In genomic region chr14:22084393-22085281, GRCh38 we compare ENCODE assay signal across 8 cellular contexts.
A peak's percentile ranks its signal among the peaks of the same experiment; 100 is the strongest.
DNase-seq lines count a peak whose midpoint lies in the region; ATAC-seq and TF ChIP-seq lines count a peak whose summit lies in the region.

No MANE protein-coding gene starts in this region.

- H3K79me2 ChIP-seq in OCI-LY3 (ENCODE audit: low read length): no peaks in the 10 kb centered on the region

- H3K9ac ChIP-seq in OCI-LY3 (ENCODE audit: low read length): no peak overlapping the region

- H4K20me1 ChIP-seq in OCI-LY3 (ENCODE audit: insufficient read depth, low read length): no peaks in the 10 kb centered on the region

- no peaks in the 10 kb centered on the region for H3K9me3 ChIP-seq in OCI-LY3 (ENCODE audit: insufficient read depth, low read length)

- TF ChIP-seq CTCF in OCI-LY3 (IDR thresholded peaks at IDR 0.05; ENCODE audit: low read depth, low read length) (peak; percentile 74), cardiac fibroblast (IDR thresholded peaks at IDR 0.05; ENCODE audit: low read depth, low read length) (peak; percentile 60)

- H3K4me3 ChIP-seq in OCI-LY3 (ENCODE audit: low read length): no peak overlapping the region
- H3K4me3 ChIP-seq in cardiac fibroblast (replicated peaks in 1 of 2; ENCODE audit: low read depth in 2 of 2, low read length in 2 of 2): no peak overlapping the region

- peaks cover 27% of the 10 kb centered on the region for H3K27me3 ChIP-seq in OCI-LY3 (ENCODE audit: low read depth, low read length)

- H3K27ac ChIP-seq in OCI-LY3 (ENCODE audit: low read length): no peak overlapping the region

- DNase-seq in NCI-H510A treated with DMSO at 0.1 percent for 48 hours (lab: John Stamatoyannopoulos, UW): peak; percentile 11
- no peak for DNase-seq in NCI-H510A (lab: John Stamatoyannopoulos, UW)
- DNase-seq in cardiac fibroblast (ENCODE audit: low read depth in 2 of 2): peak; percentile 70 to 76
- peak; percentile 67 to 78 for DNase-seq in lung microvascular endothelial cell (ENCODE audit: low read depth in 2 of 2)

- H3K4me1 ChIP-seq in OCI-LY3 (ENCODE audit: low read length): no peaks in the 10 kb centered on the region

- no peaks in the 10 kb centered on the region for H3K36me3 ChIP-seq in OCI-LY3 (replicated peaks; ENCODE audit: low read depth, low read length)

- ATAC-seq in HG02610 (IDR thresholded peaks at IDR 0.05; ENCODE audit: unreplicated experiment) (peak; percentile 56), GM18511 (IDR thresholded peaks at IDR 0.05; ENCODE audit: unreplicated experiment) (no peak), esophagus mucosa (no peak)

- H3K4me2 ChIP-seq in OCI-LY3 (ENCODE audit: low read length): peak overlapping the region; percentile 19; the same call in 1 of the 2 replicates

- no peak overlapping the region for H2AFZ ChIP-seq in OCI-LY3 (ENCODE audit: low read depth, low read length)
